In genomic region chr4:87240341-87240740, GRCh38 we compare ENCODE assay signal across 15 cellular contexts. TPM values are rescaled to one million over a fixed set of nuclear protein-coding genes. Genes with fewer than 3 reads are reported as not detected.
DNase-seq lines count a peak whose midpoint lies in the region; TF ChIP-seq lines count a peak whose summit lies in the region.
"Had no signal": no experiment of that assay in that cellular context is flagged by ENCODE, and none has a peak within 500 bp of the region (broad histone marks: within the 10 kb centered on the region; RNA-seq: fewer than 3 reads in every experiment).

No MANE protein-coding gene starts in this region.

- no peaks in the 10 kb centered on the region for H4K20me1 ChIP-seq in mammary epithelial cell (ENCODE audit: insufficient read depth, low read length)

- no peak for TF ChIP-seq CTCF in mammary epithelial cell (conservative IDR thresholded peaks at IDR 0.05 in 1 of 2, IDR thresholded peaks at IDR 0.05 in 1 of 2; ENCODE audit: extremely low read depth in 1 of 2, insufficient read depth in 1 of 2, low read depth in 1 of 2, low read length in 2 of 2)
- no peak for TF ChIP-seq CTCF in MCF 10A (IDR thresholded peaks at IDR 0.05; ENCODE audit: unreplicated experiment)

- H3K9me3 ChIP-seq in mammary epithelial cell (replicated peaks; ENCODE audit: insufficient read depth, low read length) = peaks cover 5% of the 10 kb centered on the region
- H3K9me3 ChIP-seq: ovary had no signal

- 43% methylated on average over 1 of the region's 1 CpG for WGBS in mammary epithelial cell (ENCODE audit: low coverage, missing lambda C conversion rate)

- no peaks in the 10 kb centered on the region for H3K4me1 Mint-ChIP-seq in MCF 10A (ENCODE audit: insufficient read depth, unreplicated experiment)
- H3K4me1 Mint-ChIP-seq in activated naive CD4-positive, alpha-beta T cell treated with anti-CD3 and anti-CD28 coated beads, Interleukin-2, amount 10 ng/mL, durations not matched to agents 7 days and 5 days = peaks cover 6% of the 10 kb centered on the region
- H3K4me1 Mint-ChIP-seq: memory B cell had no signal

- peaks cover 4% of the 10 kb centered on the region for H3K27me3 ChIP-seq in mammary epithelial cell (ENCODE audit: insufficient read depth, low read length)
- H3K27me3 ChIP-seq: heart left ventricle, ovary had no signal

- no peak overlapping the region for H3K4me3 Mint-ChIP-seq in MCF 10A (ENCODE audit: unreplicated experiment)
- no peak overlapping the region for H3K4me3 Mint-ChIP-seq in activated naive CD4-positive, alpha-beta T cell treated with anti-CD3 and anti-CD28 coated beads, Interleukin-2, amount 10 ng/mL, durations not matched to agents 7 days and 5 days
- H3K4me3 Mint-ChIP-seq: activated CD4-positive, alpha-beta memory T cell treated with anti-CD3 and anti-CD28 coated beads, Interleukin-2, amount 10 ng/mL, durations not matched to agents 7 days and 5 days; memory B cell had no signal

- no peak overlapping the region for H3K27ac ChIP-seq in mammary epithelial cell (ENCODE audit: insufficient read depth, low read depth, low read length)
- H3K27ac ChIP-seq: ovary had no signal

- no peak overlapping the region for H3K4me2 ChIP-seq in mammary epithelial cell (ENCODE audit: insufficient read depth, low read depth, low read length)

- peak overlapping the region; percentile 40 for H2AFZ ChIP-seq in mammary epithelial cell (ENCODE audit: low read depth, low read length)

- DNase-seq in mammary epithelial cell = no peak
- DNase-seq in MCF 10A (ENCODE audit: unreplicated experiment) = no peak
- peak; percentile 78 for DNase-seq in NCI-H510A treated with DMSO at 0.1 percent for 48 hours (lab: John Stamatoyannopoulos, UW)
- peak; percentile 73 for DNase-seq in kidney glomerular epithelial cell (lab: John Stamatoyannopoulos, UW)
- DNase-seq in activated T-cell treated with anti-CD3 and anti-CD28 coated beads for 4 hours = no peak
- no peak for DNase-seq in activated naive CD4-positive, alpha-beta T cell treated with anti-CD3 and anti-CD28 coated beads, Interleukin-2, amount 10 ng/mL, durations not matched to agents 7 days and 5 days
- no peak for DNase-seq in activated CD4-positive, alpha-beta T cell treated with anti-CD3 and anti-CD28 coated beads, Interleukin-2, amount 50 U/mL, for 1 hour
- DNase-seq in iPS-NIHi7 (ENCODE audit: extremely low spot score) = no peak
- DNase-seq: activated CD4-positive, alpha-beta memory T cell treated with anti-CD3 and anti-CD28 coated beads, Interleukin-2, amount 10 ng/mL, durations not matched to agents 7 days and 5 days; heart left ventricle; NCI-H2227 treated with DMSO at 0.1 percent for 48 hours; ovary; stimulated activated CD4-positive, alpha-beta T cell treated with anti-CD3 and anti-CD28 coated beads, Interleukin-1b, Interleukin-23, amount 100 ng/mL, for 48 hours; T-helper 9 cell had no signal

- H3K79me2 ChIP-seq in mammary epithelial cell (ENCODE audit: insufficient read depth, low read length) = no peaks in the 10 kb centered on the region

- H3K9ac ChIP-seq in mammary epithelial cell (ENCODE audit: insufficient read depth, low read length) = no peak overlapping the region

- H3K36me3 Mint-ChIP-seq in MCF 10A (ENCODE audit: insufficient read depth, unreplicated experiment) = peaks cover 5% of the 10 kb centered on the region
- H3K36me3 Mint-ChIP-seq in activated naive CD4-positive, alpha-beta T cell treated with anti-CD3 and anti-CD28 coated beads, Interleukin-2, amount 10 ng/mL, durations not matched to agents 7 days and 5 days = peaks cover 3% of the 10 kb centered on the region

- no peaks in the 10 kb centered on the region for H3K27me3 Mint-ChIP-seq in MCF 10A (ENCODE audit: insufficient read depth, unreplicated experiment)
- H3K27me3 Mint-ChIP-seq in activated naive CD4-positive, alpha-beta T cell treated with anti-CD3 and anti-CD28 coated beads, Interleukin-2, amount 10 ng/mL, durations not matched to agents 7 days and 5 days = peaks cover 16% of the 10 kb centered on the region

- no peak overlapping the region for H3K27ac Mint-ChIP-seq in MCF 10A (ENCODE audit: low read depth, unreplicated experiment)
- no peak overlapping the region for H3K27ac Mint-ChIP-seq in activated naive CD4-positive, alpha-beta T cell treated with anti-CD3 and anti-CD28 coated beads, Interleukin-2, amount 10 ng/mL, durations not matched to agents 7 days and 5 days
- H3K27ac Mint-ChIP-seq: activated CD4-positive, alpha-beta memory T cell treated with anti-CD3 and anti-CD28 coated beads, Interleukin-2, amount 10 ng/mL, durations not matched to agents 7 days and 5 days; memory B cell had no signal

- BruUV-seq in mammary epithelial cell (replicated peaks; lab: Mats Ljungman, UMichigan) (no TSS peak), MCF 10A (replicated peaks; lab: Mats Ljungman, UMichigan) (no TSS peak)

- peaks cover 17% of the 10 kb centered on the region for H3K9me3 Mint-ChIP-seq in MCF 10A (ENCODE audit: unreplicated experiment)
- peaks cover 15% of the 10 kb centered on the region for H3K9me3 Mint-ChIP-seq in activated naive CD4-positive, alpha-beta T cell treated with anti-CD3 and anti-CD28 coated beads, Interleukin-2, amount 10 ng/mL, durations not matched to agents 7 days and 5 days

- intact Hi-C loops in mammary epithelial cell (cut with micrococcal nuclease) = no loop called here
- intact Hi-C loops in MCF 10A (cut with micrococcal nuclease) = no loop called here

- CTCF ChIA-PET in mammary epithelial cell (lab: Charles Lee; ENCODE audit: low non-redundant PET) (no interaction called here), MCF 10A (lab: Yijun Ruan, JAX) (interaction anchor here (0.6 to 0.7 kb wide), 3 partner anchors 162 to 318 kb away, joined by 3 to 5 read pairs (median 3); no protein-coding TSS in a partner anchor)
- CTCF ChIA-PET in activated naive CD4-positive, alpha-beta T cell treated with anti-CD3 and anti-CD28 coated beads, Interleukin-2, amount 10 ng/mL, durations not matched to agents 7 days and 5 days (lab: Charles Lee) = no interaction called here

- peaks cover 3% of the 10 kb centered on the region for H3K4me1 ChIP-seq in mammary epithelial cell (ENCODE audit: insufficient read depth, low read length)

- in situ Hi-C loops in mammary epithelial cell (cut with MboI; ENCODE audit: low sequenced_read_pairs in 2 of 2) = loop anchor here in 1 of 2 donors (25.0 kb wide), 1 partner anchor 328 kb away; no protein-coding TSS in a partner anchor

- POLR2A ChIA-PET in MCF 10A (lab: Yijun Ruan, JAX) = interaction anchor here (1.2 to 1.6 kb wide), 3 partner anchors 85 to 306 kb away, joined by 3 to 4 read pairs (median 3); partner anchors contain the start of gene AFF1

- no peak overlapping the region for H3K4me3 ChIP-seq in mammary epithelial cell (replicated peaks in 1 of 3; ENCODE audit: insufficient read depth in 1 of 3, low read depth in 2 of 3, low read length in 3 of 3)
- H3K4me3 ChIP-seq: ovary had no signal

- dilution Hi-C loops in mammary epithelial cell (cut with HindIII; ENCODE audit: low sequenced_read_pairs) = no loop called here

- no peaks in the 10 kb centered on the region for H3K36me3 ChIP-seq in mammary epithelial cell (ENCODE audit: insufficient read depth, low read length)
- H3K36me3 ChIP-seq: heart left ventricle, ovary had no signal

RNA-seq across cellular contexts. Expression of gene KLHL8, which starts 19.9 kb away (rescaled TPM):
- 10 to 100 TPM in 1 of 2 donors, 1 to 10 TPM in 1; 6.5 to 10.8 TPM for total RNA-seq in mammary epithelial cell
- 3.5 TPM for polyA plus RNA-seq in mammary epithelial cell
- 8.6 TPM for polyA minus RNA-seq in mammary epithelial cell
- total RNA-seq in MCF 10A (2022) = 12.9 and 14.9 TPM in 2 replicates

Comparison
In these comparisons a context has a peak if more than half of its experiments do, and no peak if none do; other contexts are left out.
1. DNase-seq: peak in NCI-H510A treated with DMSO at 0.1 percent for 48 hours (single experiment) and kidney glomerular epithelial cell (single experiment); none in mammary epithelial cell (single experiment), MCF 10A (single experiment), activated T-cell treated with anti-CD3 and anti-CD28 coated beads for 4 hours (single experiment), activated naive CD4-positive, alpha-beta T cell treated with anti-CD3 and anti-CD28 coated beads, Interleukin-2, amount 10 ng/mL, durations not matched to agents 7 days and 5 days (single experiment), activated CD4-positive, alpha-beta T cell treated with anti-CD3 and anti-CD28 coated beads, Interleukin-2, amount 50 U/mL, for 1 hour (single experiment) and iPS-NIHi7 (single experiment).